In the genomic region with DNA sequence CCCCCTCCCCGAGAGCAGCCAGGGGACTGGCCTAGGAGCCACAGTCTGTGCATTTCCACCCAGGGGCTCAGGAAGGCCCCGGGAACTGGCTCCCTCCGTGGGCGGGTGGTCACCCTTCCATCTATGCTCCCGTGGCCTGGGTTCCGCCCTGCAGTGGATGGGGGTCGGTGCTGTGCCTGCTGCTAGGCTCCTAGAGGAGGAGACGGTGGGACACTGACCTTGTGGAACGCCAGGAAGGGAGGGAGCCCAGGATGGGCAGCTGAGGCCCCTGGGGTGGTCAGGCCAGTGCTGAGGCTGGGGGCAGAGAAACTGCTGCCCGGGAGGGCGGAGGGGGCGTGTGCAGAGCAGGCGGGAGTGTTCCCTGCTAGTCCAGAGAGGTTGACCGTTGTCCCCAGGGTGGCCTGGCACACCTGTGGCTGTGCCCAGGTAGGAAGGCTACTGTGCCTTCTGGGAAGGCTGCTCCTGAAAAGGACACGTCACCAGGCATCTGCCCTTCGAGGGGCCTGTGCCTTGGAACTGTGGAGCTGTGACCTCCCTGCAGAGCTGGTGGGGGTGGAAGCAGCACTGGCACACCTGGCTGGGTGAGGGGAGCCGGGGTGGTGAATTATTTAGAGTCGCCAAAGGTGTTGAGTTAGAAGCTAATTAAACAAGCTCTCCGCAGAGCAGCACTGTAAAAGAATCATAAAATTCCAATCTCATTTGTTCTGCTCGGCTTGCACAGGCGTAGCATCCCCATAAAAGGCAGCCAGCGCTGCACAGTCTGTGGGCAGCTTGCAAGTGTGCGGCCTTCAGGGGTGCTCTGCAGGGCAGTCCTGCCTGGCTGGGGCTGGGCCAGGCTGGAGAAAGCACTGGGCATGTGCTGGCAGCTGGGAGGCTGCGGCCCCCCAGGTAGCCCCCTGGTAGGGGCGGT, we compare ENCODE assay signal across 1 cellular context.
TF ChIP-seq lines count a peak whose summit lies in the region.

No MANE protein-coding gene starts in this region.

TF ChIP-seq in HepG2, 621 proteins besides CTCF, POLR2A, EP300 and RAD21 (continued from another document):
- TF ChIP-seq, protein P1, sequence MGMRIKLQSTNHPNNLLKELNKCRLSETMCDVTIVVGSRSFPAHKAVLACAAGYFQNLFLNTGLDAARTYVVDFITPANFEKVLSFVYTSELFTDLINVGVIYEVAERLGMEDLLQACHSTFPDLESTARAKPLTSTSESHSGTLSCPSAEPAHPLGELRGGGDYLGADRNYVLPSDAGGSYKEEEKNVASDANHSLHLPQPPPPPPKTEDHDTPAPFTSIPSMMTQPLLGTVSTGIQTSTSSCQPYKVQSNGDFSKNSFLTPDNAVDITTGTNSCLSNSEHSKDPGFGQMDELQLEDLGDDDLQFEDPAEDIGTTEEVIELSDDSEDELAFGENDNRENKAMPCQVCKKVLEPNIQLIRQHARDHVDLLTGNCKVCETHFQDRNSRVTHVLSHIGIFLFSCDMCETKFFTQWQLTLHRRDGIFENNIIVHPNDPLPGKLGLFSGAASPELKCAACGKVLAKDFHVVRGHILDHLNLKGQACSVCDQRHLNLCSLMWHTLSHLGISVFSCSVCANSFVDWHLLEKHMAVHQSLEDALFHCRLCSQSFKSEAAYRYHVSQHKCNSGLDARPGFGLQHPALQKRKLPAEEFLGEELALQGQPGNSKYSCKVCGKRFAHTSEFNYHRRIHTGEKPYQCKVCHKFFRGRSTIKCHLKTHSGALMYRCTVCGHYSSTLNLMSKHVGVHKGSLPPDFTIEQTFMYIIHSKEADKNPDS (CRISPR knock-in tag; IDR thresholded peaks at IDR 0.05), result no peak
- TF ChIP-seq ZNF839 (CRISPR knock-in tag; IDR thresholded peaks at IDR 0.05; ENCODE audit: borderline replicate concordance) (no peak), HMG20B (CRISPR knock-in tag; conservative IDR thresholded peaks at IDR 0.05) (no peak), PAF1 (CRISPR knock-in tag; IDR thresholded peaks at IDR 0.05) (no peak), ZNF703 (CRISPR knock-in tag; IDR thresholded peaks at IDR 0.05; ENCODE audit: borderline replicate concordance) (no peak), PHF21A (CRISPR knock-in tag; IDR thresholded peaks at IDR 0.05) (no peak)
- TF ChIP-seq, protein P2, sequence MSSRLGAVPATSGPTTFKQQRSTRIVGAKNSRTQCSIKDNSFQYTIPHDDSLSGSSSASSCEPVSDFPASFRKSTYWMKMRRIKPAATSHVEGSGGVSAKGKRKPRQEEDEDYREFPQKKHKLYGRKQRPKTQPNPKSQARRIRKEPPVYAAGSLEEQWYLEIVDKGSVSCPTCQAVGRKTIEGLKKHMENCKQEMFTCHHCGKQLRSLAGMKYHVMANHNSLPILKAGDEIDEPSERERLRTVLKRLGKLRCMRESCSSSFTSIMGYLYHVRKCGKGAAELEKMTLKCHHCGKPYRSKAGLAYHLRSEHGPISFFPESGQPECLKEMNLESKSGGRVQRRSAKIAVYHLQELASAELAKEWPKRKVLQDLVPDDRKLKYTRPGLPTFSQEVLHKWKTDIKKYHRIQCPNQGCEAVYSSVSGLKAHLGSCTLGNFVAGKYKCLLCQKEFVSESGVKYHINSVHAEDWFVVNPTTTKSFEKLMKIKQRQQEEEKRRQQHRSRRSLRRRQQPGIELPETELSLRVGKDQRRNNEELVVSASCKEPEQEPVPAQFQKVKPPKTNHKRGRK (CRISPR knock-in tag; IDR thresholded peaks at IDR 0.05), result no peak
- TF ChIP-seq, protein P3, sequence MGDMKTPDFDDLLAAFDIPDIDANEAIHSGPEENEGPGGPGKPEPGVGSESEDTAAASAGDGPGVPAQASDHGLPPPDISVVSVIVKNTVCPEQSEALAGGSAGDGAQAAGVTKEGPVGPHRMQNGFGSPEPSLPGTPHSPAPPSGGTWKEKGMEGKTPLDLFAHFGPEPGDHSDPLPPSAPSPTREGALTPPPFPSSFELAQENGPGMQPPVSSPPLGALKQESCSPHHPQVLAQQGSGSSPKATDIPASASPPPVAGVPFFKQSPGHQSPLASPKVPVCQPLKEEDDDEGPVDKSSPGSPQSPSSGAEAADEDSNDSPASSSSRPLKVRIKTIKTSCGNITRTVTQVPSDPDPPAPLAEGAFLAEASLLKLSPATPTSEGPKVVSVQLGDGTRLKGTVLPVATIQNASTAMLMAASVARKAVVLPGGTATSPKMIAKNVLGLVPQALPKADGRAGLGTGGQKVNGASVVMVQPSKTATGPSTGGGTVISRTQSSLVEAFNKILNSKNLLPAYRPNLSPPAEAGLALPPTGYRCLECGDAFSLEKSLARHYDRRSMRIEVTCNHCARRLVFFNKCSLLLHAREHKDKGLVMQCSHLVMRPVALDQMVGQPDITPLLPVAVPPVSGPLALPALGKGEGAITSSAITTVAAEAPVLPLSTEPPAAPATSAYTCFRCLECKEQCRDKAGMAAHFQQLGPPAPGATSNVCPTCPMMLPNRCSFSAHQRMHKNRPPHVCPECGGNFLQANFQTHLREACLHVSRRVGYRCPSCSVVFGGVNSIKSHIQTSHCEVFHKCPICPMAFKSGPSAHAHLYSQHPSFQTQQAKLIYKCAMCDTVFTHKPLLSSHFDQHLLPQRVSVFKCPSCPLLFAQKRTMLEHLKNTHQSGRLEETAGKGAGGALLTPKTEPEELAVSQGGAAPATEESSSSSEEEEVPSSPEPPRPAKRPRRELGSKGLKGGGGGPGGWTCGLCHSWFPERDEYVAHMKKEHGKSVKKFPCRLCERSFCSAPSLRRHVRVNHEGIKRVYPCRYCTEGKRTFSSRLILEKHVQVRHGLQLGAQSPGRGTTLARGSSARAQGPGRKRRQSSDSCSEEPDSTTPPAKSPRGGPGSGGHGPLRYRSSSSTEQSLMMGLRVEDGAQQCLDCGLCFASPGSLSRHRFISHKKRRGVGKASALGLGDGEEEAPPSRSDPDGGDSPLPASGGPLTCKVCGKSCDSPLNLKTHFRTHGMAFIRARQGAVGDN (CRISPR knock-in tag; IDR thresholded peaks at IDR 0.05), result no peak
- TF ChIP-seq, protein P4, sequence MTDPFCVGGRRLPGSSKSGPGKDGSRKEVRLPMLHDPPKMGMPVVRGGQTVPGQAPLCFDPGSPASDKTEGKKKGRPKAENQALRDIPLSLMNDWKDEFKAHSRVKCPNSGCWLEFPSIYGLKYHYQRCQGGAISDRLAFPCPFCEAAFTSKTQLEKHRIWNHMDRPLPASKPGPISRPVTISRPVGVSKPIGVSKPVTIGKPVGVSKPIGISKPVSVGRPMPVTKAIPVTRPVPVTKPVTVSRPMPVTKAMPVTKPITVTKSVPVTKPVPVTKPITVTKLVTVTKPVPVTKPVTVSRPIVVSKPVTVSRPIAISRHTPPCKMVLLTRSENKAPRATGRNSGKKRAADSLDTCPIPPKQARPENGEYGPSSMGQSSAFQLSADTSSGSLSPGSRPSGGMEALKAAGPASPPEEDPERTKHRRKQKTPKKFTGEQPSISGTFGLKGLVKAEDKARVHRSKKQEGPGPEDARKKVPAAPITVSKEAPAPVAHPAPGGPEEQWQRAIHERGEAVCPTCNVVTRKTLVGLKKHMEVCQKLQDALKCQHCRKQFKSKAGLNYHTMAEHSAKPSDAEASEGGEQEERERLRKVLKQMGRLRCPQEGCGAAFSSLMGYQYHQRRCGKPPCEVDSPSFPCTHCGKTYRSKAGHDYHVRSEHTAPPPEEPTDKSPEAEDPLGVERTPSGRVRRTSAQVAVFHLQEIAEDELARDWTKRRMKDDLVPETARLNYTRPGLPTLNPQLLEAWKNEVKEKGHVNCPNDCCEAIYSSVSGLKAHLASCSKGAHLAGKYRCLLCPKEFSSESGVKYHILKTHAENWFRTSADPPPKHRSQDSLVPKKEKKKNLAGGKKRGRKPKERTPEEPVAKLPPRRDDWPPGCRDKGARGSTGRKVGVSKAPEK (CRISPR knock-in tag; IDR thresholded peaks at IDR 0.05; ENCODE audit: borderline replicate concordance), result no peak
- TF ChIP-seq, protein P5, sequence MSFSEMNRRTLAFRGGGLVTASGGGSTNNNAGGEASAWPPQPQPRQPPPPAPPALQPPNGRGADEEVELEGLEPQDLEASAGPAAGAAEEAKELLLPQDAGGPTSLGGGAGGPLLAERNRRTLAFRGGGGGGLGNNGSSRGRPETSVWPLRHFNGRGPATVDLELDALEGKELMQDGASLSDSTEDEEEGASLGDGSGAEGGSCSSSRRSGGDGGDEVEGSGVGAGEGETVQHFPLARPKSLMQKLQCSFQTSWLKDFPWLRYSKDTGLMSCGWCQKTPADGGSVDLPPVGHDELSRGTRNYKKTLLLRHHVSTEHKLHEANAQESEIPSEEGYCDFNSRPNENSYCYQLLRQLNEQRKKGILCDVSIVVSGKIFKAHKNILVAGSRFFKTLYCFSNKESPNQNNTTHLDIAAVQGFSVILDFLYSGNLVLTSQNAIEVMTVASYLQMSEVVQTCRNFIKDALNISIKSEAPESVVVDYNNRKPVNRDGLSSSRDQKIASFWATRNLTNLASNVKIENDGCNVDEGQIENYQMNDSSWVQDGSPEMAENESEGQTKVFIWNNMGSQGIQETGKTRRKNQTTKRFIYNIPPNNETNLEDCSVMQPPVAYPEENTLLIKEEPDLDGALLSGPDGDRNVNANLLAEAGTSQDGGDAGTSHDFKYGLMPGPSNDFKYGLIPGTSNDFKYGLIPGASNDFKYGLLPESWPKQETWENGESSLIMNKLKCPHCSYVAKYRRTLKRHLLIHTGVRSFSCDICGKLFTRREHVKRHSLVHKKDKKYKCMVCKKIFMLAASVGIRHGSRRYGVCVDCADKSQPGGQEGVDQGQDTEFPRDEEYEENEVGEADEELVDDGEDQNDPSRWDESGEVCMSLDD (CRISPR knock-in tag; IDR thresholded peaks at IDR 0.05; ENCODE audit: borderline replicate concordance), result no peak
- TF ChIP-seq, protein P6, sequence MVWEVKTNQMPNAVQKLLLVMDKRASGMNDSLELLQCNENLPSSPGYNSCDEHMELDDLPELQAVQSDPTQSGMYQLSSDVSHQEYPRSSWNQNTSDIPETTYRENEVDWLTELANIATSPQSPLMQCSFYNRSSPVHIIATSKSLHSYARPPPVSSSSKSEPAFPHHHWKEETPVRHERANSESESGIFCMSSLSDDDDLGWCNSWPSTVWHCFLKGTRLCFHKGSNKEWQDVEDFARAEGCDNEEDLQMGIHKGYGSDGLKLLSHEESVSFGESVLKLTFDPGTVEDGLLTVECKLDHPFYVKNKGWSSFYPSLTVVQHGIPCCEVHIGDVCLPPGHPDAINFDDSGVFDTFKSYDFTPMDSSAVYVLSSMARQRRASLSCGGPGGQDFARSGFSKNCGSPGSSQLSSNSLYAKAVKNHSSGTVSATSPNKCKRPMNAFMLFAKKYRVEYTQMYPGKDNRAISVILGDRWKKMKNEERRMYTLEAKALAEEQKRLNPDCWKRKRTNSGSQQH (CRISPR knock-in tag; IDR thresholded peaks at IDR 0.05; ENCODE audit: low read depth), result no peak
TF ChIP-seq in HepG2: peak in this region for 0.
